In genomic region chr1:223889319-223889718, GRCh38 we compare ENCODE assay signal across 7 cellular contexts. TPM values are rescaled to one million over a fixed set of nuclear protein-coding genes. Genes with fewer than 3 reads are reported as not detected.
DNase-seq lines count a peak whose midpoint lies in the region; TF ChIP-seq lines count a peak whose summit lies in the region.
"Not testable (repeated sequence)": the region's sequence is repeated elsewhere in the genome, so short reads cannot be mapped to it uniquely, and the experiment has no call there.

No MANE protein-coding gene starts in this region.

- BruUV-seq in PC-9 (replicated peaks; lab: Mats Ljungman, UMichigan): not testable (repeated sequence)

- not testable (repeated sequence) for H2AK5ac ChIP-seq in H9 (ENCODE audit: insufficient read length, low read length)

- H3K79me2 ChIP-seq in H9 (ENCODE audit: insufficient read depth, low read length); PC-9 (ENCODE audit: low read depth); neural progenitor cell (ENCODE audit: low read depth): not testable (repeated sequence)

- not testable (repeated sequence) for H2BK20ac ChIP-seq in H9 (ENCODE audit: low read depth, low read length, poor library complexity, severe bottlenecking)

- H3F3A ChIP-seq in PC-9 (ENCODE audit: insufficient read depth, low read depth): peaks cover 32% of the 10 kb centered on the region
- peaks cover 13% of the 10 kb centered on the region for H3F3A ChIP-seq in neural progenitor cell (ENCODE audit: low read depth)

- not testable (repeated sequence) for H3K4me3 Mint-ChIP-seq in H9, neural progenitor cell

- not testable (repeated sequence) for H3K27me3 Mint-ChIP-seq in H9 (ENCODE audit: low read depth)
- peaks cover 17% of the 10 kb centered on the region for H3K27me3 Mint-ChIP-seq in neural progenitor cell (ENCODE audit: insufficient read depth, low read depth)

- WGBS in H9 (ENCODE audit: extremely low coverage, insufficient read length, low lambda C conversion rate): no CpG with 5 or more reads among the region's 4 CpGs
- WGBS in HUES64: 58% methylated on average over 2 of the region's 4 CpGs
- WGBS in liver: 92% methylated on average over 4 of the region's 4 CpGs

- H2BK120ac ChIP-seq in H9 (ENCODE audit: low read depth, low read length, poor library complexity, severe bottlenecking): not testable (repeated sequence)

- not testable (repeated sequence) for H2BK15ac ChIP-seq in H9 (ENCODE audit: low read depth, low read length)

- not testable (repeated sequence) for H3K56ac ChIP-seq in H9 (ENCODE audit: insufficient read length, low read depth, low read length)

- not testable (repeated sequence) for H3K27ac ChIP-seq in H9 (ENCODE audit: insufficient read length, low read depth, low read length)
- peak overlapping the region; percentile 3; the same call in 1 of the 2 replicates for H3K27ac ChIP-seq in HUES64 (ENCODE audit: low read depth, low read length)
- H3K27ac ChIP-seq in PC-9: peak overlapping the region; percentile 94; the same call in 1 of the 2 replicates
- H3K27ac ChIP-seq in liver (ENCODE audit: low read depth in 1 of 2, low read length in 2 of 2): peak overlapping the region; percentile 23 to 54
- H3K27ac ChIP-seq in neural progenitor cell: peak overlapping the region; percentile 76

- not testable (repeated sequence) for H3K9me2 ChIP-seq in PC-9 (ENCODE audit: insufficient read depth)

- not testable (repeated sequence) for H3K9ac ChIP-seq in H9 (ENCODE audit: extremely low read depth, insufficient read length, low read length); HUES64 (ENCODE audit: low read depth, low read length); liver (ENCODE audit: low read depth in 1 of 2, low read length in 2 of 2); neural progenitor cell

- H3K36me3 Mint-ChIP-seq in H9 (ENCODE audit: insufficient read depth in 1 of 3, low read depth in 3 of 3); neural progenitor cell: not testable (repeated sequence)

- H3T11ph ChIP-seq in H9 (ENCODE audit: low read length): not testable (repeated sequence)

- intact Hi-C loops in PC-9 (cut with micrococcal nuclease; ENCODE audit: unreplicated experiment): not testable (repeated sequence)

- H3K4me1 ChIP-seq in H9 (ENCODE audit: insufficient read depth, low read length): not testable (repeated sequence)
- H3K4me1 ChIP-seq in HUES64 (ENCODE audit: insufficient read depth, low read length) (peaks cover 12% of the 10 kb centered on the region; the same call in 1 of the 2 replicates), PC-9 (replicated peaks; ENCODE audit: insufficient read depth) (peaks cover 36% of the 10 kb centered on the region), liver (ENCODE audit: control insufficient read depth in 4 of 4, insufficient read depth in 4 of 4, low read length in 3 of 4) (peaks cover 6 to 40% (median 14%) of the 10 kb centered on the region in 4 donors), neural progenitor cell (peaks cover 17% of the 10 kb centered on the region)

- H3K4me1 Mint-ChIP-seq in H9: peaks cover 17% of the 10 kb centered on the region in 2 experiments
- not testable (repeated sequence) for H3K4me1 Mint-ChIP-seq in neural progenitor cell

- not testable (repeated sequence) for H3K36me3 ChIP-seq in HUES64 (ENCODE audit: insufficient read depth, low read length); PC-9 (ENCODE audit: low read depth); liver (ENCODE audit: control insufficient read depth in 4 of 4, insufficient read depth in 3 of 4, low read depth in 1 of 4, low read length in 3 of 4); neural progenitor cell

- TF ChIP-seq CTCF in H9 (conservative IDR thresholded peaks at IDR 0.05); PC-9 (conservative IDR thresholded peaks at IDR 0.05); liver (IDR thresholded peaks at IDR 0.05; ENCODE audit: low read depth, low read length, missing input control); neural progenitor cell (IDR thresholded peaks at IDR 0.05): not testable (repeated sequence)

- not testable (repeated sequence) for H3K23ac ChIP-seq in H9 (ENCODE audit: insufficient read length, low read depth, low read length)

- not testable (repeated sequence) for H2BK12ac ChIP-seq in H9 (ENCODE audit: insufficient read length, low read depth, low read length)

- not testable (repeated sequence) for H4K8ac ChIP-seq in H9 (replicated peaks; ENCODE audit: insufficient read length, low read depth, low read length)

- not testable (repeated sequence) for H3K14ac ChIP-seq in H9 (ENCODE audit: insufficient read depth, low read length)

- not testable (repeated sequence) for H2AFZ ChIP-seq in H9 (ENCODE audit: low read length); PC-9
- peak overlapping the region; percentile 11 for H2AFZ ChIP-seq in neural progenitor cell (replicated peaks)

- not testable (repeated sequence) for H3K79me1 ChIP-seq in H9 (ENCODE audit: insufficient read depth, low read depth, low read length, poor library complexity, severe bottlenecking)

- not testable (repeated sequence) for H3K4me3 ChIP-seq in HUES64 (ENCODE audit: low read length); PC-9; liver (ENCODE audit: low read depth in 1 of 3, low read length in 3 of 3); neural progenitor cell

- H3K4me2 ChIP-seq in H9 (ENCODE audit: insufficient read depth, insufficient read length, low read length); PC-9: not testable (repeated sequence)
- H3K4me2 ChIP-seq in neural progenitor cell: peak overlapping the region; percentile 4

- not testable (repeated sequence) for H3K23me2 ChIP-seq in H9 (ENCODE audit: insufficient read length, low read depth, low read length, poor library complexity, severe bottlenecking)

- H3K4ac ChIP-seq in H9 (ENCODE audit: low read depth, low read length): not testable (repeated sequence)

- peak overlapping the region in 2 of 3 experiments; percentile 44 to 66; a peak in 2 of 7 replicates for H3K27ac Mint-ChIP-seq in H9
- not testable (repeated sequence) for H3K27ac Mint-ChIP-seq in neural progenitor cell

- not testable (repeated sequence) for H3K9me3 Mint-ChIP-seq in H9, neural progenitor cell

- not testable (repeated sequence) for H4K5ac ChIP-seq in H9 (ENCODE audit: insufficient read length, low read depth, low read length)

- not testable (repeated sequence) for H4K91ac ChIP-seq in H9 (ENCODE audit: insufficient read length, low read depth, low read length)

- H3K18ac ChIP-seq in H9 (ENCODE audit: insufficient read length, low read depth, low read length): not testable (repeated sequence)

- not testable (repeated sequence) for TF ChIP-seq RAD21 in liver (IDR thresholded peaks at IDR 0.05)

- not testable (repeated sequence) for H4K20me1 ChIP-seq in H9 (ENCODE audit: control insufficient read depth, insufficient read depth, insufficient read length); PC-9 (ENCODE audit: insufficient read depth); neural progenitor cell (ENCODE audit: low read depth)

- CTCF ChIA-PET in PC-9 (lab: Charles Lee): not testable (repeated sequence)

- H3K27me3 ChIP-seq in H9 (ENCODE audit: insufficient read depth, low read length); HUES64 (ENCODE audit: insufficient read depth, low read length); PC-9 (ENCODE audit: insufficient read depth, low read depth); liver (ENCODE audit: control insufficient read depth in 4 of 4, insufficient read depth in 4 of 4, low read length in 3 of 4); neural progenitor cell: not testable (repeated sequence)

- not testable (repeated sequence) for H2BK5ac ChIP-seq in H9 (ENCODE audit: insufficient read length, low read length)

- not testable (repeated sequence) for H3K9me3 ChIP-seq in H9 (ENCODE audit: control insufficient read depth, low read depth, low read length); HUES64 (ENCODE audit: insufficient read depth, low read depth, low read length); PC-9 (ENCODE audit: insufficient read depth, low read depth); liver (ENCODE audit: control insufficient read depth in 4 of 4, low read length in 3 of 4); neural progenitor cell (ENCODE audit: low read depth)

- DNase-seq in H9; PC-9; neural progenitor cell (ENCODE audit: low spot score): not testable (repeated sequence)
- DNase-seq in NCI-H146 treated with DMSO at 0.1 percent for 48 hours (lab: John Stamatoyannopoulos, UW; ENCODE audit: unreplicated experiment) (peak; percentile 8), cerebellar cortex (ENCODE audit: low spot score) (peak; percentile 21)

- POLR2A ChIA-PET in PC-9 (lab: Charles Lee; ENCODE audit: unreplicated experiment): not testable (repeated sequence)

RNA-seq across cellular contexts. Expression of gene TP53BP2, which starts 43.6 kb away (rescaled TPM):
- total RNA-seq in H9 (2021) (46.2 and 49.7 TPM in 2 replicates), PC-9 (2021) (63.1 and 81.4 TPM in 2 replicates), liver (10 to 100 TPM; 20.7 to 26.8 TPM), neural progenitor cell (ENCODE audit: low replicate concordance) (52.6 and 56.3 TPM in 2 replicates)
- polyA plus RNA-seq in HUES64 (2013, experiment 1 of 2): 28.0 TPM
- 29.7 TPM for polyA plus RNA-seq in HUES64 (2013, experiment 2 of 2)
- 1 to 10 TPM; 3.9 to 5.3 TPM for polyA plus RNA-seq in liver
